8 cellular contexts compared by ENCODE assay signal in the genomic region with DNA sequence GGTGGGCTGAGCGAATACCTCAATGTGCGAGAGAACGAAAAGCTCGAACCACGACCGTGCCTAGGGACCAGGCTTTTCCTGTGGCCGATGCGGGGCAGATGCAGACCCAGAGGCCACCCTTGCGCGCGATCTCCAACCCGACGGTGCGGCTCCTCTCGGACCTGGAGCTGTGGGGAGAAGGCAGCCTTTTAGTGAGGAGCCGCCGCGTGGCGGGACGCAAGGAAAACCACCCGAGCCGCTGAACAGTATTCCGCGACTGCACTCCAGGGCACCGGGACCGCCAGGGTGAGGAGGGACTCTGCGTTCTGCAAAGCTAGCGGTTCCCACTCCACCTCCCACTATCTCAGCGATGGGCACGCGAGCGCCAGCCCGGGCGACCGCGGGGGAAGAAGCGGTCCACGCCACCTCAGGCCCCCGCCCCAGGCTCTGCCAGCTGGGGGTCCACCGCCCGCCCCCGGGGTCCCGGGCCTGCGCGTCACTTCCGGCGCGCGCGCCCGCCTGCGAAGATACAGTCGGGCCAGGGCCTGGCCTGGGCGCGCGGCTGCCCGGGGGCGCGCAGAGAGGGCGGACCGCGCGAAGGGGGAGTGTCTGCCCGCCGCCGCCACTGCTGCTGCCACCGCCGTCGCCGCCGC.
DNase-seq lines count a peak whose midpoint lies in the region; TF ChIP-seq lines count a peak whose summit lies in the region.

No MANE protein-coding gene starts in this region.

- H3K9ac ChIP-seq in OCI-LY1 (ENCODE audit: low read length): peak overlapping the region; percentile 86

- H4K20me1 ChIP-seq in OCI-LY1 (ENCODE audit: insufficient read depth, low read length): no peaks in the 10 kb centered on the region

- no peaks in the 10 kb centered on the region for H3K27me3 ChIP-seq in OCI-LY1 (ENCODE audit: insufficient read depth, low read length)
- H3K27me3 ChIP-seq in esophagus (ENCODE audit: control insufficient read depth in 1 of 2, insufficient read depth in 2 of 2, low read length in 2 of 2): no peaks in the 10 kb centered on the region
- no peaks in the 10 kb centered on the region for H3K27me3 ChIP-seq in muscle layer of duodenum (ENCODE audit: low read depth, low read length)

- H2AFZ ChIP-seq in OCI-LY1 (ENCODE audit: low read length): peak overlapping the region; percentile 54

- no peak for TF ChIP-seq CTCF in GM20000 (IDR thresholded peaks at IDR 0.05; ENCODE audit: extremely low read depth, missing control alignments)
- TF ChIP-seq CTCF in OCI-LY1 (IDR thresholded peaks at IDR 0.05; ENCODE audit: low read length): no peak

- H3K9me3 ChIP-seq in OCI-LY1 (ENCODE audit: low read length) (no peaks in the 10 kb centered on the region), esophagus (ENCODE audit: control insufficient read depth in 2 of 2, insufficient read depth in 1 of 2, low read depth in 1 of 2, low read length in 1 of 2) (no peaks in the 10 kb centered on the region), muscle layer of duodenum (ENCODE audit: control insufficient read depth in 1 of 2, low read length in 2 of 2) (no peaks in the 10 kb centered on the region)

- no peaks in the 10 kb centered on the region for H3K36me3 ChIP-seq in OCI-LY1 (ENCODE audit: insufficient read depth, low read length)
- no peaks in the 10 kb centered on the region for H3K36me3 ChIP-seq in esophagus (ENCODE audit: control insufficient read depth in 2 of 2, insufficient read depth in 2 of 2, low read length in 1 of 2)
- no peaks in the 10 kb centered on the region for H3K36me3 ChIP-seq in muscle layer of duodenum (ENCODE audit: control insufficient read depth in 1 of 2, insufficient read depth in 2 of 2, low read length in 2 of 2)

- 0 out of 2 replicates have a peak, but pooled peaks cover 6% of the 10 kb centered on the region for H3F3A ChIP-seq in OCI-LY1 (ENCODE audit: insufficient read depth, low read length)

- H3K4me2 ChIP-seq in OCI-LY1 (ENCODE audit: low read length): peak overlapping the region; percentile 89

- no peaks in the 10 kb centered on the region for H3K9me2 ChIP-seq in OCI-LY1 (ENCODE audit: low read depth, low read length)

- WGBS in esophagus, 2 donors: 0 to 1% methylated on average over 32 to 71 of the region's 71 CpGs

- no peak overlapping the region for H3K27ac ChIP-seq in OCI-LY1 (ENCODE audit: low read depth, low read length, poor library complexity, severe bottlenecking)
- peak overlapping the region; percentile 79 to 87 for H3K27ac ChIP-seq in esophagus (ENCODE audit: low read depth in 2 of 2, low read length in 1 of 2)
- peak overlapping the region; percentile 86 for H3K27ac ChIP-seq in muscle layer of duodenum (ENCODE audit: low read length)

- no peaks in the 10 kb centered on the region for H3K79me2 ChIP-seq in OCI-LY1 (ENCODE audit: insufficient read depth, low read length)

- peak; percentile 80 for DNase-seq in Caki2 (ENCODE audit: low read depth)
- DNase-seq in GM20000 (ENCODE audit: low spot score): peak; percentile 96
- peak; percentile 72 for DNase-seq in HS-27A (ENCODE audit: low read depth)
- peak; percentile 80 for DNase-seq in activated T-cell treated with anti-CD3 and anti-CD28 coated beads, Interleukin-2, amount 50 U/mL, for 1 hour
- DNase-seq in stimulated activated CD8-positive, alpha-beta memory T cell treated with anti-CD3 and anti-CD28 coated beads, Interleukin-7, amount 100 ng/mL, for 4 hours (ENCODE audit: low read depth in 2 of 2): peak; percentile 47 to 80

- in situ Hi-C loops in Caki2 (cut with HindIII; ENCODE audit: low pct_unique_long_range_greater_than_20kb, low sequenced_read_pairs): no loop called here

- peak overlapping the region; percentile 83 for H3K4me3 ChIP-seq in OCI-LY1 (ENCODE audit: low read depth, low read length, poor library complexity, severe bottlenecking)
- peak overlapping the region; percentile 82 to 92 for H3K4me3 ChIP-seq in esophagus (ENCODE audit: low read depth in 1 of 2, low read length in 2 of 2)
- peak overlapping the region; percentile 73 to 81 for H3K4me3 ChIP-seq in muscle layer of duodenum (ENCODE audit: low read depth in 1 of 2, low read length in 2 of 2)

- H3K4me1 ChIP-seq in OCI-LY1 (ENCODE audit: insufficient read depth, low read length, severe bottlenecking): peaks cover 19% of the 10 kb centered on the region
- H3K4me1 ChIP-seq in esophagus (ENCODE audit: control insufficient read depth in 2 of 2, insufficient read depth in 2 of 2, low read length in 1 of 2): peaks cover 0 to 2% of the 10 kb centered on the region in 2 donors
- peaks cover 0 to 15% of the 10 kb centered on the region in 2 donors for H3K4me1 ChIP-seq in muscle layer of duodenum (ENCODE audit: control insufficient read depth in 1 of 2, insufficient read depth in 2 of 2, low read length in 2 of 2)
